1 cellular context compared by ENCODE assay signal in genomic region chr6:167559675-167560479, GRCh38.
TF ChIP-seq lines count a peak whose summit lies in the region.

No MANE protein-coding gene starts in this region.

TF ChIP-seq in HepG2, 621 proteins besides CTCF, POLR2A, EP300 and RAD21 (continued from another document and continues in another):
- TF ChIP-seq PAXIP1 (CRISPR knock-in tag; conservative IDR thresholded peaks at IDR 0.05) (peak; percentile 84; the same call in 1 of the 2 replicates), ZNF839 (CRISPR knock-in tag; IDR thresholded peaks at IDR 0.05; ENCODE audit: borderline replicate concordance) (peak; percentile 76), SALL2 (CRISPR knock-in tag; IDR thresholded peaks at IDR 0.05) (peak; percentile 75), PAWR (CRISPR knock-in tag; IDR thresholded peaks at IDR 0.05; ENCODE audit: borderline replicate concordance) (no peak), ZNF280B (CRISPR knock-in tag; IDR thresholded peaks at IDR 0.05; ENCODE audit: borderline replicate concordance) (no peak), NFIC (IDR thresholded peaks at IDR 0.05; ENCODE audit: low read length) (peak; percentile 57), ZNF614 (CRISPR knock-in tag; IDR thresholded peaks at IDR 0.05; ENCODE audit: borderline replicate concordance) (peak; percentile 65), TBX3 (IDR thresholded peaks at IDR 0.05; ENCODE audit: borderline replicate concordance) (no peak; the same call in 1 of the 2 replicates), JUND (CRISPR knock-in tag; IDR thresholded peaks at IDR 0.05) (no peak; the same call in none of the 2 replicates), POLR2AphosphoS5 (IDR thresholded peaks at IDR 0.05; ENCODE audit: low read depth, low read length) (peak; percentile 55), KMT2B (CRISPR knock-in tag; IDR thresholded peaks at IDR 0.05) (peak; percentile 59; the same call in 1 of the 2 replicates), ZNF33B (CRISPR knock-in tag; IDR thresholded peaks at IDR 0.05) (no peak), ZNF740 (CRISPR knock-in tag; IDR thresholded peaks at IDR 0.05) (no peak; the same call in 1 of the 2 replicates), HMG20A (CRISPR knock-in tag; IDR thresholded peaks at IDR 0.05; ENCODE audit: borderline replicate concordance) (peak; percentile 73), ATF7 (IDR thresholded peaks at IDR 0.05) (0 out of 2 replicates have a peak, but pooled peaks have one; percentile 14), ATF7 (CRISPR knock-in tag; IDR thresholded peaks at IDR 0.05) (peak; percentile 28; the same call in 1 of the 2 replicates), ZNF567 (CRISPR knock-in tag; IDR thresholded peaks at IDR 0.05; ENCODE audit: borderline replicate concordance) (no peak), ZBTB7A (CRISPR knock-in tag; IDR thresholded peaks at IDR 0.05) (peak; percentile 91; the same call in 1 of the 2 replicates), TCF7L2 (IDR thresholded peaks at IDR 0.05; ENCODE audit: low read depth, low read length) (no peak), ZNF691 (CRISPR knock-in tag; IDR thresholded peaks at IDR 0.05; ENCODE audit: borderline replicate concordance, low read depth) (peak; percentile 47), ZNF337 (CRISPR knock-in tag; IDR thresholded peaks at IDR 0.05; ENCODE audit: borderline replicate concordance, low read depth) (no peak), LCORL (IDR thresholded peaks at IDR 0.05) (peak; percentile 48; the same call in 1 of the 2 replicates), LCORL (CRISPR knock-in tag; IDR thresholded peaks at IDR 0.05) (peak; percentile 79), IKZF1 (IDR thresholded peaks at IDR 0.05) (no peak), NFRKB (IDR thresholded peaks at IDR 0.05) (no peak), GPBP1L1 (CRISPR knock-in tag; IDR thresholded peaks at IDR 0.05) (no peak), ESRRA (CRISPR knock-in tag; IDR thresholded peaks at IDR 0.05; ENCODE audit: low read depth) (peak; percentile 75), NRL (CRISPR knock-in tag; IDR thresholded peaks at IDR 0.05; ENCODE audit: borderline replicate concordance) (0 out of 2 replicates have a peak, but pooled peaks have one; percentile 43), ZNF800 (CRISPR knock-in tag; IDR thresholded peaks at IDR 0.05) (peak; percentile 11; the same call in 1 of the 2 replicates), ZZZ3 (CRISPR knock-in tag; IDR thresholded peaks at IDR 0.05; ENCODE audit: borderline replicate concordance) (no peak), BRF2 (CRISPR knock-in tag; IDR thresholded peaks at IDR 0.05) (no peak), ZNF468 (CRISPR knock-in tag; IDR thresholded peaks at IDR 0.05) (no peak), YY1 (IDR thresholded peaks at IDR 0.05; ENCODE audit: insufficient read depth, insufficient replicate concordance, low read depth, low read length) (no peak), HBP1 (CRISPR knock-in tag; IDR thresholded peaks at IDR 0.05; ENCODE audit: low read depth) (peak; percentile 62), ZNF670 (CRISPR knock-in tag; IDR thresholded peaks at IDR 0.05; ENCODE audit: borderline replicate concordance) (no peak), GLI4 (CRISPR knock-in tag; IDR thresholded peaks at IDR 0.05; ENCODE audit: borderline replicate concordance) (no peak), JDP2 (CRISPR knock-in tag; IDR thresholded peaks at IDR 0.05; ENCODE audit: borderline replicate concordance) (no peak), IRX3 (CRISPR knock-in tag; IDR thresholded peaks at IDR 0.05; ENCODE audit: borderline replicate concordance, low read depth) (0 out of 2 replicates have a peak, but pooled peaks have one; percentile 15), DRAP1 (CRISPR knock-in tag; IDR thresholded peaks at IDR 0.05) (peak; percentile 27; the same call in 1 of the 2 replicates), NCOA1 (CRISPR knock-in tag; IDR thresholded peaks at IDR 0.05) (no peak), ZNF224 (CRISPR knock-in tag; IDR thresholded peaks at IDR 0.05) (0 out of 2 replicates have a peak, but pooled peaks have one; percentile 61), ZNF878 (CRISPR knock-in tag; IDR thresholded peaks at IDR 0.05) (no peak), ZNF768 (CRISPR knock-in tag; IDR thresholded peaks at IDR 0.05) (peak; percentile 23; the same call in 1 of the 2 replicates), ZMAT3 (CRISPR knock-in tag; conservative IDR thresholded peaks at IDR 0.05) (no peak), ZNF292 (CRISPR knock-in tag; IDR thresholded peaks at IDR 0.05; ENCODE audit: borderline replicate concordance, low read depth) (peak; percentile 90), SMARCE1 (IDR thresholded peaks at IDR 0.05; ENCODE audit: borderline replicate concordance) (no peak), HDAC2 (CRISPR knock-in tag; IDR thresholded peaks at IDR 0.05) (peak; percentile 83), SMAD3 (CRISPR knock-in tag; IDR thresholded peaks at IDR 0.05) (peak; percentile 61; the same call in 1 of the 2 replicates), TBP (CRISPR knock-in tag; IDR thresholded peaks at IDR 0.05) (no peak), ETV5 (CRISPR knock-in tag; IDR thresholded peaks at IDR 0.05; ENCODE audit: borderline replicate concordance) (peak; percentile 94), RNF219 (CRISPR knock-in tag; IDR thresholded peaks at IDR 0.05) (no peak), ZNF382 (CRISPR knock-in tag; IDR thresholded peaks at IDR 0.05; ENCODE audit: borderline replicate concordance) (no peak), ZSCAN30 (CRISPR knock-in tag; IDR thresholded peaks at IDR 0.05) (no peak), TARDBP (CRISPR knock-in tag; IDR thresholded peaks at IDR 0.05) (peak; percentile 66), FOSL2 (CRISPR knock-in tag; IDR thresholded peaks at IDR 0.05) (peak; percentile 74), GPN1 (CRISPR knock-in tag; IDR thresholded peaks at IDR 0.05; ENCODE audit: borderline replicate concordance) (no peak), SRSF1 (optimal IDR thresholded peaks at IDR 0.05; ENCODE audit: low read depth, low read length) (no peak), ZNF225 (CRISPR knock-in tag; IDR thresholded peaks at IDR 0.05) (peak; percentile 69)
